Comparison of ENCODE assay signal across 1 cellular context in genomic region chr18:59907172-59907571, GRCh38.
TF ChIP-seq lines count a peak whose summit lies in the region.

No MANE protein-coding gene starts in this region.

TF ChIP-seq in SK-N-SH treated with all-trans-retinoic acid at 6 μM for 48 hours, 23 proteins besides CTCF, POLR2A, EP300 and RAD21 (continued from another document):
- no peak for TF ChIP-seq ZNF565 (CRISPR knock-in tag; conservative IDR thresholded peaks at IDR 0.05; ENCODE audit: low read depth)
- TF ChIP-seq ZFP30 (CRISPR knock-in tag; IDR thresholded peaks at IDR 0.05) = no peak
- TF ChIP-seq, protein P1, sequence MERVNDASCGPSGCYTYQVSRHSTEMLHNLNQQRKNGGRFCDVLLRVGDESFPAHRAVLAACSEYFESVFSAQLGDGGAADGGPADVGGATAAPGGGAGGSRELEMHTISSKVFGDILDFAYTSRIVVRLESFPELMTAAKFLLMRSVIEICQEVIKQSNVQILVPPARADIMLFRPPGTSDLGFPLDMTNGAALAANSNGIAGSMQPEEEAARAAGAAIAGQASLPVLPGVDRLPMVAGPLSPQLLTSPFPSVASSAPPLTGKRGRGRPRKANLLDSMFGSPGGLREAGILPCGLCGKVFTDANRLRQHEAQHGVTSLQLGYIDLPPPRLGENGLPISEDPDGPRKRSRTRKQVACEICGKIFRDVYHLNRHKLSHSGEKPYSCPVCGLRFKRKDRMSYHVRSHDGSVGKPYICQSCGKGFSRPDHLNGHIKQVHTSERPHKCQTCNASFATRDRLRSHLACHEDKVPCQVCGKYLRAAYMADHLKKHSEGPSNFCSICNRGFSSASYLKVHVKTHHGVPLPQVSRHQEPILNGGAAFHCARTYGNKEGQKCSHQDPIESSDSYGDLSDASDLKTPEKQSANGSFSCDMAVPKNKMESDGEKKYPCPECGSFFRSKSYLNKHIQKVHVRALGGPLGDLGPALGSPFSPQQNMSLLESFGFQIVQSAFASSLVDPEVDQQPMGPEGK (CRISPR knock-in tag; IDR thresholded peaks at IDR 0.05; ENCODE audit: borderline replicate concordance) = no peak
- no peak for TF ChIP-seq RARB (CRISPR knock-in tag; IDR thresholded peaks at IDR 0.05)
- no peak for TF ChIP-seq BACH2 (CRISPR knock-in tag; IDR thresholded peaks at IDR 0.05; ENCODE audit: borderline replicate concordance)
